In genomic region chr22:27372364-27372763, GRCh38 we compare ENCODE assay signal across 14 cellular contexts.
DNase-seq lines count a peak whose midpoint lies in the region; ATAC-seq and TF ChIP-seq lines count a peak whose summit lies in the region.
"Had no signal": no experiment of that assay in that cellular context is flagged by ENCODE, and none has a peak within 500 bp of the region (broad histone marks: within the 10 kb centered on the region; RNA-seq: fewer than 3 reads in every experiment).

No MANE protein-coding gene starts in this region.

- no peaks in the 10 kb centered on the region for H3K9me3 Mint-ChIP-seq in activated CD4-positive, alpha-beta T cell treated with anti-CD3 and anti-CD28 coated beads, Interleukin-2, amount 10 ng/mL, durations not matched to agents 24 days and 14 days
- peaks cover 6% of the 10 kb centered on the region for H3K9me3 Mint-ChIP-seq in neural progenitor cell
- H3K9me3 Mint-ChIP-seq in type B pancreatic cell = no peaks in the 10 kb centered on the region
- H3K9me3 Mint-ChIP-seq in nephron progenitor cell = peaks cover 27% of the 10 kb centered on the region
- H3K9me3 Mint-ChIP-seq in stimulated activated effector memory CD8-positive, alpha-beta T cell treated with anti-CD3 and anti-CD28 coated beads, Interleukin-12 subunit alpha, Interleukin-12 subunit beta, amount 100 ng/mL, for 72 hours = no peaks in the 10 kb centered on the region
- H3K9me3 Mint-ChIP-seq: CD4-positive, alpha-beta T cell had no signal

- no peak overlapping the region for H3K4me3 Mint-ChIP-seq in activated CD4-positive, alpha-beta T cell treated with anti-CD3 and anti-CD28 coated beads, Interleukin-2, amount 10 ng/mL, durations not matched to agents 24 days and 14 days
- H3K4me3 Mint-ChIP-seq in neural progenitor cell (no peak overlapping the region), type B pancreatic cell (no peak overlapping the region), nephron progenitor cell (no peak overlapping the region)
- H3K4me3 Mint-ChIP-seq in stimulated activated effector memory CD8-positive, alpha-beta T cell treated with anti-CD3 and anti-CD28 coated beads, Interleukin-12 subunit alpha, Interleukin-12 subunit beta, amount 100 ng/mL, for 72 hours = no peak overlapping the region
- H3K4me3 Mint-ChIP-seq: CD4-positive, alpha-beta T cell had no signal

- peak; percentile 16 for DNase-seq in activated CD4-positive, alpha-beta T cell treated with anti-CD3 and anti-CD28 coated beads, Interleukin-2, amount 10 ng/mL, durations not matched to agents 24 days and 14 days
- DNase-seq in activated CD4-positive, alpha-beta T cell treated with anti-CD3 and anti-CD28 coated beads, Interleukin-2, amount 50 U/mL, for 1 hour = no peak
- DNase-seq in hepatocyte (ENCODE audit: low spot score) (no peak), neural progenitor cell (ENCODE audit: low spot score) (no peak), type B pancreatic cell (ENCODE audit: extremely low spot score, unreplicated experiment) (peak; percentile 24), nephron progenitor cell (no peak)
- no peak for DNase-seq in stimulated activated effector memory CD8-positive, alpha-beta T cell treated with anti-CD3 and anti-CD28 coated beads, Interleukin-12 subunit alpha, Interleukin-12 subunit beta, amount 100 ng/mL, for 72 hours (ENCODE audit: low spot score in 2 of 2)
- DNase-seq: AML-193; Caco-2; CD4-positive, alpha-beta T cell had no signal

- no peaks in the 10 kb centered on the region for H3K36me3 Mint-ChIP-seq in activated CD4-positive, alpha-beta T cell treated with anti-CD3 and anti-CD28 coated beads, Interleukin-2, amount 10 ng/mL, durations not matched to agents 24 days and 14 days (ENCODE audit: low read depth)
- H3K36me3 Mint-ChIP-seq in neural progenitor cell (no peaks in the 10 kb centered on the region), type B pancreatic cell (no peaks in the 10 kb centered on the region), nephron progenitor cell (ENCODE audit: low read depth) (peaks cover 6% of the 10 kb centered on the region)
- no peaks in the 10 kb centered on the region for H3K36me3 Mint-ChIP-seq in stimulated activated effector memory CD8-positive, alpha-beta T cell treated with anti-CD3 and anti-CD28 coated beads, Interleukin-12 subunit alpha, Interleukin-12 subunit beta, amount 100 ng/mL, for 72 hours

- no peaks in the 10 kb centered on the region for H3K4me1 Mint-ChIP-seq in activated CD4-positive, alpha-beta T cell treated with anti-CD3 and anti-CD28 coated beads, Interleukin-2, amount 10 ng/mL, durations not matched to agents 24 days and 14 days
- H3K4me1 Mint-ChIP-seq in neural progenitor cell = peaks cover 29% of the 10 kb centered on the region
- H3K4me1 Mint-ChIP-seq in type B pancreatic cell (ENCODE audit: unreplicated experiment) = peaks cover 5% of the 10 kb centered on the region
- H3K4me1 Mint-ChIP-seq in nephron progenitor cell = peaks cover 34% of the 10 kb centered on the region
- H3K4me1 Mint-ChIP-seq in stimulated activated effector memory CD8-positive, alpha-beta T cell treated with anti-CD3 and anti-CD28 coated beads, Interleukin-12 subunit alpha, Interleukin-12 subunit beta, amount 100 ng/mL, for 72 hours = no peaks in the 10 kb centered on the region

- H3K27ac ChIP-seq in hepatocyte (no peak overlapping the region), neural progenitor cell (no peak overlapping the region)
- H3K27ac ChIP-seq: 22Rv1, A549 had no signal

- intact Hi-C loops in activated CD4-positive, alpha-beta T cell treated with anti-CD3 and anti-CD28 coated beads, Interleukin-2, amount 10 ng/mL, durations not matched to agents 24 days and 14 days (cut with micrococcal nuclease) = no loop called here

- H2AFZ ChIP-seq in hepatocyte (peak overlapping the region; percentile 59), neural progenitor cell (replicated peaks) (peak overlapping the region; percentile 66)

- TF ChIP-seq CTCF in hepatocyte (IDR thresholded peaks at IDR 0.05; ENCODE audit: poor library complexity) (no peak), neural progenitor cell (IDR thresholded peaks at IDR 0.05) (no peak), type B pancreatic cell (conservative IDR thresholded peaks at IDR 0.05) (no peak), nephron progenitor cell (IDR thresholded peaks at IDR 0.05) (no peak)

- H3K27me3 ChIP-seq in hepatocyte (peaks cover 3% of the 10 kb centered on the region), neural progenitor cell (peaks cover 5% of the 10 kb centered on the region)

- no peaks in the 10 kb centered on the region for H3F3A ChIP-seq in neural progenitor cell (ENCODE audit: low read depth)

- no peaks in the 10 kb centered on the region for H4K20me1 ChIP-seq in hepatocyte (ENCODE audit: insufficient read depth, poor library complexity, severe bottlenecking)
- H4K20me1 ChIP-seq in neural progenitor cell (ENCODE audit: low read depth) = no peaks in the 10 kb centered on the region

- no peak overlapping the region for H3K27ac Mint-ChIP-seq in activated CD4-positive, alpha-beta T cell treated with anti-CD3 and anti-CD28 coated beads, Interleukin-2, amount 10 ng/mL, durations not matched to agents 24 days and 14 days
- H3K27ac Mint-ChIP-seq in neural progenitor cell = no peak overlapping the region
- no peak overlapping the region for H3K27ac Mint-ChIP-seq in type B pancreatic cell
- no peak overlapping the region for H3K27ac Mint-ChIP-seq in nephron progenitor cell
- H3K27ac Mint-ChIP-seq in stimulated activated effector memory CD8-positive, alpha-beta T cell treated with anti-CD3 and anti-CD28 coated beads, Interleukin-12 subunit alpha, Interleukin-12 subunit beta, amount 100 ng/mL, for 72 hours = no peak overlapping the region
- H3K27ac Mint-ChIP-seq: CD4-positive, alpha-beta T cell had no signal

- H3K9me3 ChIP-seq in hepatocyte (ENCODE audit: low read depth) = no peaks in the 10 kb centered on the region
- no peaks in the 10 kb centered on the region for H3K9me3 ChIP-seq in neural progenitor cell (ENCODE audit: low read depth)
- H3K9me3 ChIP-seq: A549, Caco-2 had no signal

- ATAC-seq in stimulated activated effector memory CD8-positive, alpha-beta T cell treated with anti-CD3 and anti-CD28 coated beads, Interleukin-12 subunit alpha, Interleukin-12 subunit beta, amount 100 ng/mL, for 72 hours = no peak
- no peak for ATAC-seq in GM18511 (IDR thresholded peaks at IDR 0.05; ENCODE audit: unreplicated experiment)
- ATAC-seq: A549 had no signal

- H3K9ac ChIP-seq in neural progenitor cell = no peak overlapping the region

- no peak overlapping the region for H3K4me3 ChIP-seq in hepatocyte
- H3K4me3 ChIP-seq in neural progenitor cell = no peak overlapping the region
- H3K4me3 ChIP-seq: A549, HAP-1 had no signal

- H3K9me2 ChIP-seq in hepatocyte (replicated peaks; ENCODE audit: insufficient read depth) = no peaks in the 10 kb centered on the region

- no peaks in the 10 kb centered on the region for H3K36me3 ChIP-seq in hepatocyte (replicated peaks; ENCODE audit: insufficient read depth, low read depth)
- H3K36me3 ChIP-seq in neural progenitor cell = no peaks in the 10 kb centered on the region
- H3K36me3 ChIP-seq: HAP-1 had no signal

- no peaks in the 10 kb centered on the region for H3K27me3 Mint-ChIP-seq in activated CD4-positive, alpha-beta T cell treated with anti-CD3 and anti-CD28 coated beads, Interleukin-2, amount 10 ng/mL, durations not matched to agents 24 days and 14 days
- H3K27me3 Mint-ChIP-seq in neural progenitor cell (ENCODE audit: insufficient read depth, low read depth) (peaks cover 2% of the 10 kb centered on the region), type B pancreatic cell (peaks cover 10% of the 10 kb centered on the region), nephron progenitor cell (ENCODE audit: low read depth, poor library complexity) (peaks cover 10% of the 10 kb centered on the region)

- H3K4me1 ChIP-seq in hepatocyte (ENCODE audit: insufficient read depth) (no peaks in the 10 kb centered on the region), neural progenitor cell (peaks cover 20% of the 10 kb centered on the region)
- H3K4me1 ChIP-seq: A549, Caco-2 had no signal

- no peaks in the 10 kb centered on the region for H3K79me2 ChIP-seq in hepatocyte
- H3K79me2 ChIP-seq in neural progenitor cell (ENCODE audit: low read depth) = no peaks in the 10 kb centered on the region

- no peak overlapping the region for H3K4me2 ChIP-seq in hepatocyte
- H3K4me2 ChIP-seq in neural progenitor cell = peak overlapping the region; percentile 50
- H3K4me2 ChIP-seq: A549 had no signal

Comparison
In these comparisons a context has a peak if more than half of its experiments do, and no peak if none do; other contexts are left out.
1. DNase-seq: peak in activated CD4-positive, alpha-beta T cell treated with anti-CD3 and anti-CD28 coated beads, Interleukin-2, amount 10 ng/mL, durations not matched to agents 24 days and 14 days (single experiment) and type B pancreatic cell (single experiment); none in activated CD4-positive, alpha-beta T cell treated with anti-CD3 and anti-CD28 coated beads, Interleukin-2, amount 50 U/mL, for 1 hour (single experiment), hepatocyte (single experiment), neural progenitor cell (single experiment), nephron progenitor cell (single experiment) and stimulated activated effector memory CD8-positive, alpha-beta T cell treated with anti-CD3 and anti-CD28 coated beads, Interleukin-12 subunit alpha, Interleukin-12 subunit beta, amount 100 ng/mL, for 72 hours (0 of 2).